Comparison of ENCODE assay signal across 8 cellular contexts in the genomic region with DNA sequence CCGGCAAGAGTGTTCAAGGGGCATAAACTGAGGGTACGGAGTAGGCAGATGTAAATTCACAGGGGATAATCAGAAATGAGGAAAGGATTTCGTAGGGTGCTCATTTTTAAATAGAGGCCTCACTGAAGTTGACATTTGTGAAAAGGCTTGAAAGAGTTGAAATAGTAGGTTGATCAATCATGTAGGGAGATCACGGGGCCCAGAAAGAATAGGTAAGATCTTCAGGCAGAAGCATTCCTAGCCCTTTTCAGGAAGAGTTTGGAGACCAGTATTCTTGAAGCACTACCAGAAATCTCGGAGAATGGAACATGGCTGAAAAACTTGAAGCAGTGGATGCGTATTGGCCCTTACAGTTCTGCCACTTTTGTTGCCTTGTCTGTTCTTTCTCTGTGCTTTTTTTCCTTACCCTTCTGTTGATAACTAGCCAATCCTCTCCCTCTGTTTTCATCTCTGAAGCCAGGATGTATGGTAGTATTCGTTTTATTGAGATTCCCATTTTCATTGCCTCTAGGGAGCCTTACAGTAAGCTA. TPM values are rescaled to one million over a fixed set of nuclear protein-coding genes. Genes with fewer than 3 reads are reported as not detected.
DNase-seq lines count a peak whose midpoint lies in the region; ATAC-seq, FAIRE-seq and TF ChIP-seq lines count a peak whose summit lies in the region.

No MANE protein-coding gene starts in this region.

- H3K4me1 Mint-ChIP-seq in endodermal cell = peaks cover 8% of the 10 kb centered on the region

- peak overlapping the region; percentile 78 for H3K4me3 Mint-ChIP-seq in endodermal cell

- H3K27ac ChIP-seq in endodermal cell (ENCODE audit: low read depth, low read length) (no peak overlapping the region), pancreas (peak overlapping the region; percentile 87 to 99 (median 95))

- WGBS in endodermal cell (ENCODE audit: insufficient coverage in 1 of 2, insufficient read length in 1 of 2), 2 experiments = 43% methylated on average over 5 to 6 of the region's 7 CpGs
- WGBS in pancreas, 2 donors = 21% methylated on average over 7 of the region's 7 CpGs

- no peaks in the 10 kb centered on the region for H3K9me3 Mint-ChIP-seq in endodermal cell

- FAIRE-seq in pancreas (lab: Jason Lieb, UNC) = no peak

- DNase-seq in DMS79 treated with DMSO at 0.1 percent for 48 hours (lab: John Stamatoyannopoulos, UW) (peak; percentile 29), DMS79 (lab: John Stamatoyannopoulos, UW) (no peak), HEK293T (ENCODE audit: extremely low spot score) (peak; percentile 22), NCI-H748 (lab: John Stamatoyannopoulos, UW; ENCODE audit: unreplicated experiment) (peak; percentile 39), endodermal cell (no peak), pancreas (no peak), kidney tubule cell (ENCODE audit: low spot score) (no peak), NCI-H69 (lab: John Stamatoyannopoulos, UW) (no peak)

- no peak for TF ChIP-seq CTCF in endodermal cell (conservative IDR thresholded peaks at IDR 0.05)
- no peak for TF ChIP-seq CTCF in pancreas (IDR thresholded peaks at IDR 0.05)

- peaks cover 13% of the 10 kb centered on the region for H3K36me3 Mint-ChIP-seq in endodermal cell (ENCODE audit: low read depth)

- H3K36me3 ChIP-seq in endodermal cell (ENCODE audit: control insufficient read depth, insufficient read depth, low read length) = peaks cover 27% of the 10 kb centered on the region
- H3K36me3 ChIP-seq in pancreas = peaks cover 0 to 4% (median 0%) of the 10 kb centered on the region in 3 donors

- POLR2A ChIA-PET in HEK293T (lab: Yijun Ruan, JAX) = interaction anchor here (1.0 kb wide), 3 partner anchors 10 to 29 kb away, joined by 3 to 8 read pairs (median 4); no protein-coding TSS in a partner anchor

- H3K27ac Mint-ChIP-seq in endodermal cell = peak overlapping the region; percentile 89

- peak in 2 of 4 donors; percentile 3 for ATAC-seq in pancreas

- H3K27me3 ChIP-seq in endodermal cell (ENCODE audit: control insufficient read depth, insufficient read depth, low read length, poor library complexity, severe bottlenecking) = no peaks in the 10 kb centered on the region
- no peaks in the 10 kb centered on the region for H3K27me3 ChIP-seq in pancreas

- peak overlapping the region; percentile 81 for H3K9ac ChIP-seq in endodermal cell (ENCODE audit: extremely low read depth, low read length, poor library complexity, severe bottlenecking)

- H3K4me3 ChIP-seq in endodermal cell (ENCODE audit: low read length) = peak overlapping the region; percentile 91
- peak overlapping the region; percentile 48 to 82 (median 66) for H3K4me3 ChIP-seq in pancreas

- H3K27me3 Mint-ChIP-seq in endodermal cell (ENCODE audit: insufficient read depth) = no peaks in the 10 kb centered on the region

- H3K4me1 ChIP-seq in endodermal cell (ENCODE audit: control insufficient read depth, insufficient read depth, low read length) (peaks cover 7% of the 10 kb centered on the region), pancreas (peaks cover 8 to 13% (median 10%) of the 10 kb centered on the region in 3 donors)

- intact Hi-C loops in pancreas (cut with DNase I) = no loop called here

- no peaks in the 10 kb centered on the region for H3K9me3 ChIP-seq in endodermal cell (ENCODE audit: control insufficient read depth, low read length)
- H3K9me3 ChIP-seq in pancreas = no peaks in the 10 kb centered on the region

- CTCF ChIA-PET in HEK293T (lab: Yijun Ruan, JAX) = no interaction called here

TF ChIP-seq in HEK293T, 16 proteins besides CTCF, POLR2A, EP300 and RAD21:
- no peak for TF ChIP-seq SUZ12 (IDR thresholded peaks at IDR 0.05)
- TF ChIP-seq CTBP1 (IDR thresholded peaks at IDR 0.05; ENCODE audit: borderline replicate concordance) = no peak
- TF ChIP-seq L3MBTL2 (conservative IDR thresholded peaks at IDR 0.05) = peak; percentile 43
- no peak for TF ChIP-seq LEF1 (IDR thresholded peaks at IDR 0.05; ENCODE audit: borderline replicate concordance)
- no peak for TF ChIP-seq BHLHE40 (IDR thresholded peaks at IDR 0.05; ENCODE audit: borderline replicate concordance)
- TF ChIP-seq HDGF (IDR thresholded peaks at IDR 0.05; ENCODE audit: borderline replicate concordance) = no peak
- TF ChIP-seq, protein P1, sequence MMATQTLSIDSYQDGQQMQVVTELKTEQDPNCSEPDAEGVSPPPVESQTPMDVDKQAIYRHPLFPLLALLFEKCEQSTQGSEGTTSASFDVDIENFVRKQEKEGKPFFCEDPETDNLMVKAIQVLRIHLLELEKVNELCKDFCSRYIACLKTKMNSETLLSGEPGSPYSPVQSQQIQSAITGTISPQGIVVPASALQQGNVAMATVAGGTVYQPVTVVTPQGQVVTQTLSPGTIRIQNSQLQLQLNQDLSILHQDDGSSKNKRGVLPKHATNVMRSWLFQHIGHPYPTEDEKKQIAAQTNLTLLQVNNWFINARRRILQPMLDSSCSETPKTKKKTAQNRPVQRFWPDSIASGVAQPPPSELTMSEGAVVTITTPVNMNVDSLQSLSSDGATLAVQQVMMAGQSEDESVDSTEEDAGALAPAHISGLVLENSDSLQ (IDR thresholded peaks at IDR 0.05) = no peak

RNA-seq across cellular contexts. Expression of a gene that starts 0.5 kb away (rescaled TPM):
- total RNA-seq in endodermal cell (10 to 100 TPM; 34.4 to 37.7 TPM), pancreas (10 to 100 TPM; 16.9 to 24.7 (median 20.0) TPM)
- polyA plus RNA-seq in endodermal cell (2013, experiment 1 of 2) = 47.2 TPM
- 45.7 TPM for polyA plus RNA-seq in endodermal cell (2013, experiment 2 of 2)
- 10 to 100 TPM; 25.9 to 29.7 TPM for polyA plus RNA-seq in pancreas

Comparison
In these comparisons a context has a peak if more than half of its experiments do, and no peak if none do; other contexts are left out.
1. DNase-seq: peak in DMS79 treated with DMSO at 0.1 percent for 48 hours (single experiment), HEK293T (single experiment) and NCI-H748 (single experiment); none in DMS79 (single experiment), endodermal cell (single experiment), pancreas (0 of 6), kidney tubule cell (single experiment) and NCI-H69 (single experiment).